Comparison of ENCODE assay signal across 1 cellular context in genomic region chr3:126118591-126118990, GRCh38.
TF ChIP-seq lines count a peak whose summit lies in the region.

No MANE protein-coding gene starts in this region.

TF ChIP-seq in HepG2, 621 proteins besides CTCF, POLR2A, EP300 and RAD21 (continued from another document):
- TF ChIP-seq, protein P1, sequence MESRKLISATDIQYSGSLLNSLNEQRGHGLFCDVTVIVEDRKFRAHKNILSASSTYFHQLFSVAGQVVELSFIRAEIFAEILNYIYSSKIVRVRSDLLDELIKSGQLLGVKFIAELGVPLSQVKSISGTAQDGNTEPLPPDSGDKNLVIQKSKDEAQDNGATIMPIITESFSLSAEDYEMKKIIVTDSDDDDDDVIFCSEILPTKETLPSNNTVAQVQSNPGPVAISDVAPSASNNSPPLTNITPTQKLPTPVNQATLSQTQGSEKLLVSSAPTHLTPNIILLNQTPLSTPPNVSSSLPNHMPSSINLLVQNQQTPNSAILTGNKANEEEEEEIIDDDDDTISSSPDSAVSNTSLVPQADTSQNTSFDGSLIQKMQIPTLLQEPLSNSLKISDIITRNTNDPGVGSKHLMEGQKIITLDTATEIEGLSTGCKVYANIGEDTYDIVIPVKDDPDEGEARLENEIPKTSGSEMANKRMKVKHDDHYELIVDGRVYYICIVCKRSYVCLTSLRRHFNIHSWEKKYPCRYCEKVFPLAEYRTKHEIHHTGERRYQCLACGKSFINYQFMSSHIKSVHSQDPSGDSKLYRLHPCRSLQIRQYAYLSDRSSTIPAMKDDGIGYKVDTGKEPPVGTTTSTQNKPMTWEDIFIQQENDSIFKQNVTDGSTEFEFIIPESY (CRISPR knock-in tag; IDR thresholded peaks at IDR 0.05): no peak
- no peak for TF ChIP-seq RARG (CRISPR knock-in tag; IDR thresholded peaks at IDR 0.05; ENCODE audit: low read depth)
